ENCODE assay signal across 19 cellular contexts in genomic region chr2:216345846-216346245, GRCh38. TPM values are rescaled to one million over a fixed set of nuclear protein-coding genes. Genes with fewer than 3 reads are reported as not detected.
"Had no signal": no experiment of that assay in that cellular context is flagged by ENCODE, and none has a peak within 500 bp of the region (broad histone marks: within the 10 kb centered on the region; RNA-seq: fewer than 3 reads in every experiment).

No MANE protein-coding gene starts in this region.

- H3K4me1 ChIP-seq: adrenal gland, prostate gland, right lobe of liver, transverse colon had no signal

- FAIRE-seq: endometrium, TTC549 had no signal

- H3K4me3 Mint-ChIP-seq: brain had no signal

- H3K36me3 ChIP-seq: adrenal gland, heart left ventricle, lower lobe of right lung, prostate gland, right lobe of liver, transverse colon had no signal

- H3K27me3 ChIP-seq: adrenal gland, heart left ventricle, right lobe of liver, transverse colon had no signal

- DNase-seq: activated CD4-positive, CD25-positive, alpha-beta regulatory T cell; activated naive CD4-positive, alpha-beta T cell treated with anti-CD3 and anti-CD28 coated beads, Interleukin-2, amount 50 U/mL, for 16 hours; adrenal gland; dermis blood vessel endothelial cell; foreskin melanocyte; heart left ventricle; lower lobe of right lung; naive thymus-derived CD8-positive, alpha-beta T cell; right lobe of liver; stimulated activated CD4-positive, alpha-beta T cell treated with anti-CD3 and anti-CD28 coated beads, Interleukin-2, amount 100 ng/mL, for 24 hours; stimulated activated naive CD4-positive, alpha-beta T cell; substantia nigra; T-helper 2 cell; transverse colon had no signal

- H3K27ac Mint-ChIP-seq: activated T-helper 2 cell treated with anti-CD3 and anti-CD28 coated beads, Interferon-gamma antibody, Interleukin-2, Interleukin-4, amounts not matched to agents 10 μg/mL and 5 μg/mL and 100 μg/mL, durations not matched to agents 14 hours and 24 hours and 36 hours had no signal

- ATAC-seq: heart left ventricle; lower lobe of right lung; naive thymus-derived CD8-positive, alpha-beta T cell; right lobe of liver had no signal

- H3K9me3 Mint-ChIP-seq: activated T-helper 2 cell treated with anti-CD3 and anti-CD28 coated beads, Interferon-gamma antibody, Interleukin-2, Interleukin-4, amounts not matched to agents 10 μg/mL and 5 μg/mL and 100 μg/mL, durations not matched to agents 14 hours and 24 hours and 36 hours had no signal

- H3K9me3 ChIP-seq: adrenal gland, heart left ventricle, lower lobe of right lung, prostate gland, right lobe of liver, transverse colon had no signal

- H3K36me3 Mint-ChIP-seq: brain; naive thymus-derived CD8-positive, alpha-beta T cell had no signal

- H3K27ac ChIP-seq: adrenal gland, heart left ventricle, lower lobe of right lung, prostate gland, right lobe of liver, transverse colon had no signal

- H3K27me3 Mint-ChIP-seq: naive thymus-derived CD8-positive, alpha-beta T cell had no signal

- H3K4me3 ChIP-seq: adrenal gland, heart left ventricle, lower lobe of right lung, prostate gland, right lobe of liver, transverse colon had no signal

RNA-seq across cellular contexts. Expression of gene MARCHF4, which starts 26.4 kb away (rescaled TPM):
- total RNA-seq: activated T-helper 2 cell treated with anti-CD3 and anti-CD28 coated beads, Interferon-gamma antibody, Interleukin-2, Interleukin-4, amounts not matched to agents 10 μg/mL and 5 μg/mL and 100 μg/mL, durations not matched to agents 14 hours and 24 hours and 36 hours; naive thymus-derived CD8-positive, alpha-beta T cell; prostate gland; right lobe of liver had no signal
- polyA plus RNA-seq: naive thymus-derived CD8-positive, alpha-beta T cell had no signal
